1 cellular context compared by ENCODE assay signal in the genomic region with DNA sequence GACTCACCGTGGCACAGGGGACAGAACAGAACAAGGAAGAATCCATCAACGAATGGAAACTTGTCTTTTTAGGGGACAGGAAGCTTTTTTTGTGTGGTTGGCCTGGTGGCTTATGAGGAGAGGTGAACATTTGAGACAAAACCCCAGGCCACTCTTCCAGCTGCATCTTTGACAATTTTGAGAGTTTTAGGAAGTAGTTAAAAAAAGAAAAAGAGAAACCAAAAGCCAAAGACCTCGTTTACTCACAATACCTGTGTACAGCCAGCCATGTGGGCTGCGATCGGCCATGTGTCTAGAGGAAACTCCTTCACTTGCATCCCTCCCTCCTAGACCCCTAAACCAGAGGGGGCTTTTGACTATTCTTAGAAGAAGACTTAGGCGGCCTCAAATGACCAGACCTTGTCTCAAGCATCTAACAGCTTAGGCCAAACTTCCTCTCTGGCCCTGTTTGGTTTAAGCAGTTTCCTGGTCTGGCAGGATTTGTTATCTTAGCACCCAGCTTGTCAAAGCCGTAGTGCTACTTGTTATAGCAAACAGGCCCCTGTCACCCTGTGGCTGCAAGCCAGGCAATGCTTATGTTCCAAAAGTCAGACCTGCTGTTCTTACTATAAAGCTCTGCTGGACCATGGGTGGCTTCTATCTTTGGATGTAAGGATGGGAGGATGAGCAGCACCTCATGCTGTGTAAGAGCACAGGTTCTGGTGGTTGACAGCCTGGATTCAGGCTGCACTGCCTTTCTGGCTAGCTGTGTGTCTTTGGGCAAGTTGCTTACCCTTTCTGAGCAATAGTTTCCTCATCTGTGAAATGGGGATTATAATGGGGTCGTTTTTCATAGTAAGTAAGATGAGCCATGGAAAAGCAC.
TF ChIP-seq lines count a peak whose summit lies in the region.

No MANE protein-coding gene starts in this region.

TF ChIP-seq in GM23338, 12 proteins besides CTCF, POLR2A, EP300 and RAD21:
- TF ChIP-seq, protein P1, sequence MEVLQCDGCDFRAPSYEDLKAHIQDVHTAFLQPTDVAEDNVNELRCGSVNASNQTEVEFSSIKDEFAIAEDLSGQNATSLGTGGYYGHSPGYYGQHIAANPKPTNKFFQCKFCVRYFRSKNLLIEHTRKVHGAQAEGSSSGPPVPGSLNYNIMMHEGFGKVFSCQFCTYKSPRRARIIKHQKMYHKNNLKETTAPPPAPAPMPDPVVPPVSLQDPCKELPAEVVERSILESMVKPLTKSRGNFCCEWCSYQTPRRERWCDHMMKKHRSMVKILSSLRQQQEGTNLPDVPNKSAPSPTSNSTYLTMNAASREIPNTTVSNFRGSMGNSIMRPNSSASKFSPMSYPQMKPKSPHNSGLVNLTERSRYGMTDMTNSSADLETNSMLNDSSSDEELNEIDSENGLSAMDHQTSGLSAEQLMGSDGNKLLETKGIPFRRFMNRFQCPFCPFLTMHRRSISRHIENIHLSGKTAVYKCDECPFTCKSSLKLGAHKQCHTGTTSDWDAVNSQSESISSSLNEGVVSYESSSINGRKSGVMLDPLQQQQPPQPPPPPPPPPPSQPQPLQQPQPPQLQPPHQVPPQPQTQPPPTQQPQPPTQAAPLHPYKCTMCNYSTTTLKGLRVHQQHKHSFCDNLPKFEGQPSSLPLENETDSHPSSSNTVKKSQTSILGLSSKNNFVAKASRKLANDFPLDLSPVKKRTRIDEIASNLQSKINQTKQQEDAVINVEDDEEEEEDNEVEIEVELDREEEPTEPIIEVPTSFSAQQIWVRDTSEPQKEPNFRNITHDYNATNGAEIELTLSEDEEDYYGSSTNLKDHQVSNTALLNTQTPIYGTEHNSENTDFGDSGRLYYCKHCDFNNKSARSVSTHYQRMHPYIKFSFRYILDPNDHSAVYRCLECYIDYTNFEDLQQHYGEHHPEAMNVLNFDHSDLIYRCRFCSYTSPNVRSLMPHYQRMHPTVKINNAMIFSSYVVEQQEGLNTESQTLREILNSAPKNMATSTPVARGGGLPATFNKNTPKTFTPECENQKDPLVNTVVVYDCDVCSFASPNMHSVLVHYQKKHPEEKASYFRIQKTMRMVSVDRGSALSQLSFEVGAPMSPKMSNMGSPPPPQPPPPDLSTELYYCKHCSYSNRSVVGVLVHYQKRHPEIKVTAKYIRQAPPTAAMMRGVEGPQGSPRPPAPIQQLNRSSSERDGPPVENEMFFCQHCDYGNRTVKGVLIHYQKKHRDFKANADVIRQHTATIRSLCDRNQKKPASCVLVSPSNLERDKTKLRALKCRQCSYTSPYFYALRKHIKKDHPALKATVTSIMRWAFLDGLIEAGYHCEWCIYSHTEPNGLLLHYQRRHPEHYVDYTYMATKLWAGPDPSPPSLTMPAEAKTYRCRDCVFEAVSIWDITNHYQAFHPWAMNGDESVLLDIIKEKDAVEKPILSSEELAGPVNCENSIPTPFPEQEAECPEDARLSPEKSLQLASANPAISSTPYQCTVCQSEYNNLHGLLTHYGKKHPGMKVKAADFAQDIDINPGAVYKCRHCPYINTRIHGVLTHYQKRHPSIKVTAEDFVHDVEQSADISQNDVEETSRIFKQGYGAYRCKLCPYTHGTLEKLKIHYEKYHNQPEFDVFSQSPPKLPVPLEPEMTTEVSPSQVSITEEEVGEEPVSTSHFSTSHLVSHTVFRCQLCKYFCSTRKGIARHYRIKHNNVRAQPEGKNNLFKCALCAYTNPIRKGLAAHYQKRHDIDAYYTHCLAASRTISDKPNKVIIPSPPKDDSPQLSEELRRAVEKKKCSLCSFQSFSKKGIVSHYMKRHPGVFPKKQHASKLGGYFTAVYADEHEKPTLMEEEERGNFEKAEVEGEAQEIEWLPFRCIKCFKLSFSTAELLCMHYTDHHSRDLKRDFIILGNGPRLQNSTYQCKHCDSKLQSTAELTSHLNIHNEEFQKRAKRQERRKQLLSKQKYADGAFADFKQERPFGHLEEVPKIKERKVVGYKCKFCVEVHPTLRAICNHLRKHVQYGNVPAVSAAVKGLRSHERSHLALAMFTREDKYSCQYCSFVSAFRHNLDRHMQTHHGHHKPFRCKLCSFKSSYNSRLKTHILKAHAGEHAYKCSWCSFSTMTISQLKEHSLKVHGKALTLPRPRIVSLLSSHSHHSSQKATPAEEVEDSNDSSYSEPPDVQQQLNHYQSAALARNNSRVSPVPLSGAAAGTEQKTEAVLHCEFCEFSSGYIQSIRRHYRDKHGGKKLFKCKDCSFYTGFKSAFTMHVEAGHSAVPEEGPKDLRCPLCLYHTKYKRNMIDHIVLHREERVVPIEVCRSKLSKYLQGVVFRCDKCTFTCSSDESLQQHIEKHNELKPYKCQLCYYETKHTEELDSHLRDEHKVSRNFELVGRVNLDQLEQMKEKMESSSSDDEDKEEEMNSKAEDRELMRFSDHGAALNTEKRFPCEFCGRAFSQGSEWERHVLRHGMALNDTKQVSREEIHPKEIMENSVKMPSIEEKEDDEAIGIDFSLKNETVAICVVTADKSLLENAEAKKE (CRISPR knock-in tag; IDR thresholded peaks at IDR 0.05): no peak
- TF ChIP-seq ZNF114 (CRISPR knock-in tag; IDR thresholded peaks at IDR 0.05): no peak
- TF ChIP-seq, protein P2, sequence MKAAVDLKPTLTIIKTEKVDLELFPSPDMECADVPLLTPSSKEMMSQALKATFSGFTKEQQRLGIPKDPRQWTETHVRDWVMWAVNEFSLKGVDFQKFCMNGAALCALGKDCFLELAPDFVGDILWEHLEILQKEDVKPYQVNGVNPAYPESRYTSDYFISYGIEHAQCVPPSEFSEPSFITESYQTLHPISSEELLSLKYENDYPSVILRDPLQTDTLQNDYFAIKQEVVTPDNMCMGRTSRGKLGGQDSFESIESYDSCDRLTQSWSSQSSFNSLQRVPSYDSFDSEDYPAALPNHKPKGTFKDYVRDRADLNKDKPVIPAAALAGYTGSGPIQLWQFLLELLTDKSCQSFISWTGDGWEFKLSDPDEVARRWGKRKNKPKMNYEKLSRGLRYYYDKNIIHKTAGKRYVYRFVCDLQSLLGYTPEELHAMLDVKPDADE (IDR thresholded peaks at IDR 0.05): no peak
- TF ChIP-seq ZNF331 (CRISPR knock-in tag; IDR thresholded peaks at IDR 0.05; ENCODE audit: low read depth): no peak
- no peak for TF ChIP-seq JUNB (IDR thresholded peaks at IDR 0.05; ENCODE audit: unreplicated experiment)
- TF ChIP-seq NANOG (IDR thresholded peaks at IDR 0.05; ENCODE audit: borderline replicate concordance): no peak
- no peak for TF ChIP-seq CREB1 (CRISPR knock-in tag; IDR thresholded peaks at IDR 0.05; ENCODE audit: low read depth)
- no peak for TF ChIP-seq EZH2phosphoT487 (IDR thresholded peaks at IDR 0.05; ENCODE audit: unreplicated experiment)
- TF ChIP-seq EZH2 (IDR thresholded peaks at IDR 0.05; ENCODE audit: low read depth, unreplicated experiment): no peak
- no peak for TF ChIP-seq STAT1 (IDR thresholded peaks at IDR 0.05; ENCODE audit: unreplicated experiment)
- TF ChIP-seq, protein P3, sequence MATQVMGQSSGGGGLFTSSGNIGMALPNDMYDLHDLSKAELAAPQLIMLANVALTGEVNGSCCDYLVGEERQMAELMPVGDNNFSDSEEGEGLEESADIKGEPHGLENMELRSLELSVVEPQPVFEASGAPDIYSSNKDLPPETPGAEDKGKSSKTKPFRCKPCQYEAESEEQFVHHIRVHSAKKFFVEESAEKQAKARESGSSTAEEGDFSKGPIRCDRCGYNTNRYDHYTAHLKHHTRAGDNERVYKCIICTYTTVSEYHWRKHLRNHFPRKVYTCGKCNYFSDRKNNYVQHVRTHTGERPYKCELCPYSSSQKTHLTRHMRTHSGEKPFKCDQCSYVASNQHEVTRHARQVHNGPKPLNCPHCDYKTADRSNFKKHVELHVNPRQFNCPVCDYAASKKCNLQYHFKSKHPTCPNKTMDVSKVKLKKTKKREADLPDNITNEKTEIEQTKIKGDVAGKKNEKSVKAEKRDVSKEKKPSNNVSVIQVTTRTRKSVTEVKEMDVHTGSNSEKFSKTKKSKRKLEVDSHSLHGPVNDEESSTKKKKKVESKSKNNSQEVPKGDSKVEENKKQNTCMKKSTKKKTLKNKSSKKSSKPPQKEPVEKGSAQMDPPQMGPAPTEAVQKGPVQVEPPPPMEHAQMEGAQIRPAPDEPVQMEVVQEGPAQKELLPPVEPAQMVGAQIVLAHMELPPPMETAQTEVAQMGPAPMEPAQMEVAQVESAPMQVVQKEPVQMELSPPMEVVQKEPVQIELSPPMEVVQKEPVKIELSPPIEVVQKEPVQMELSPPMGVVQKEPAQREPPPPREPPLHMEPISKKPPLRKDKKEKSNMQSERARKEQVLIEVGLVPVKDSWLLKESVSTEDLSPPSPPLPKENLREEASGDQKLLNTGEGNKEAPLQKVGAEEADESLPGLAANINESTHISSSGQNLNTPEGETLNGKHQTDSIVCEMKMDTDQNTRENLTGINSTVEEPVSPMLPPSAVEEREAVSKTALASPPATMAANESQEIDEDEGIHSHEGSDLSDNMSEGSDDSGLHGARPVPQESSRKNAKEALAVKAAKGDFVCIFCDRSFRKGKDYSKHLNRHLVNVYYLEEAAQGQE (IDR thresholded peaks at IDR 0.05; ENCODE audit: unreplicated experiment): no peak
- no peak for TF ChIP-seq POLR2AphosphoS5 (IDR thresholded peaks at IDR 0.05; ENCODE audit: low read depth)
